In the genomic region with DNA sequence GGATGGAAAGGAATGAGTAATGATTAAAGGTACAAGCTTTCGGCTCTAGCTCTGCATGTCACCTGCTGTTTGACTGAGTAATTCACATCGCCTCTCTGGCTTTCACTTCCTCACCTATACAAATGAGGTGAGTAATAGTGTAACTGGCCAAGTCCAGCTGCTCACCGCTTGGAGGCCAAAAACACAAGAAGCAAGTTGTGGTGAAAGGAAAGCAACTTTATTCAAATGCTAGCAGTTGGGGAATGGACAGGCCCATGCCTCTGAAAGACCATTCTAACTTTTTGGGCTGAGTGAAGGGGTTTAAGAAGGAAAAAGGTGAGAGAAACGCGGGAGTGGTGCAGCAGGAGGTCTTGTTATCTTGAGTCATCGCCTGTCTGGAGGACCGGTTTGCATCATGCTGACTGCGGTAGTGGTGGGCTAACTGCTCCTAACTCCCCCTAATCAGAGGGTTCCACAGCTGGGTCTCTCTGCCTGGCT, we compare ENCODE assay signal across 10 cellular contexts. TPM values are rescaled to one million over a fixed set of nuclear protein-coding genes. Genes with fewer than 3 reads are reported as not detected.
DNase-seq lines count a peak whose midpoint lies in the region; ATAC-seq lines count a peak whose summit lies in the region.
"Had no signal": no experiment of that assay in that cellular context is flagged by ENCODE, and none has a peak within 500 bp of the region (broad histone marks: within the 10 kb centered on the region; RNA-seq: fewer than 3 reads in every experiment).

No MANE protein-coding gene starts in this region.

- DNase-seq in mesenteric fat pad (ENCODE audit: low spot score), result peak; percentile 28
- DNase-seq in SHP77 treated with DMSO at 0.1 percent for 48 hours (lab: John Stamatoyannopoulos, UW), result no peak
- no peak for DNase-seq in cerebellar nuclear complex (lab: John Stamatoyannopoulos, UW)
- DNase-seq in NCI-H2227 (lab: John Stamatoyannopoulos, UW; ENCODE audit: unreplicated experiment), result no peak
- DNase-seq: activated CD4-positive, alpha-beta T cell treated with anti-CD3 and anti-CD28 coated beads, Interleukin-2, amount 50 U/mL, for 48 hours; stimulated activated naive CD4-positive, alpha-beta T cell had no signal

- peak; percentile 94 for ATAC-seq in GM18907 (IDR thresholded peaks at IDR 0.05; ENCODE audit: unreplicated experiment)
- peak; percentile 97 for ATAC-seq in GM21825 (IDR thresholded peaks at IDR 0.05; ENCODE audit: unreplicated experiment)
- ATAC-seq in HG03575 (IDR thresholded peaks at IDR 0.05; ENCODE audit: extremely low read depth, insufficient number of reproducible peaks, low FRiP score, unreplicated experiment), result peak; percentile 88

RNA-seq across cellular contexts. Expression of a gene that starts 45.7 kb away (rescaled TPM):
- 66.1 TPM for total RNA-seq in mesenteric fat pad

RNA-seq across cellular contexts. Expression of a gene that starts 51.3 kb away (rescaled TPM):
- not detected for total RNA-seq in mesenteric fat pad
- total RNA-seq: epithelial cell of proximal tubule had no signal
